ENCODE assay signal across 22 cellular contexts in genomic region chr13:68185767-68186166, GRCh38.
DNase-seq lines count a peak whose midpoint lies in the region; ATAC-seq, FAIRE-seq and TF ChIP-seq lines count a peak whose summit lies in the region.
"Had no signal": no experiment of that assay in that cellular context is flagged by ENCODE, and none has a peak within 500 bp of the region (broad histone marks: within the 10 kb centered on the region; RNA-seq: fewer than 3 reads in every experiment).

No MANE protein-coding gene starts in this region.

- ATAC-seq in GM19035 (IDR thresholded peaks at IDR 0.05; ENCODE audit: unreplicated experiment) (peak; percentile 73), HG03439 (IDR thresholded peaks at IDR 0.05; ENCODE audit: unreplicated experiment) (peak; percentile 81), HepG2 (no peak), left colon (no peak)
- ATAC-seq: left ventricle myocardium superior, T-helper 17 cell had no signal

- no peak overlapping the region for H3K27ac ChIP-seq in HepG2 (ENCODE audit: extremely low read length, insufficient read depth, low read length)
- H3K27ac ChIP-seq in coronary artery, result no peak overlapping the region
- H3K27ac ChIP-seq: GM23248, parathyroid adenoma, suprapubic skin had no signal

- POLR2A ChIA-PET in HepG2 (lab: Yijun Ruan, JAX), result no interaction called here

- in situ Hi-C loops in astrocyte of the spinal cord (cut with HindIII; ENCODE audit: low sequenced_read_pairs), result no loop called here
- in situ Hi-C loops in HepG2 (cut with HindIII; ENCODE audit: extremely low pct_ligation_motif_present, low pct_unique_long_range_greater_than_20kb), result no loop called here

- no peaks in the 10 kb centered on the region for H3K79me2 ChIP-seq in HepG2 (ENCODE audit: insufficient read depth, low read length)
- H3K79me2 ChIP-seq: parathyroid adenoma had no signal

- peaks cover 33% of the 10 kb centered on the region for H3K4me1 Mint-ChIP-seq in mesothelial cell of epicardium
- H3K4me1 Mint-ChIP-seq: central memory CD8-positive, alpha-beta T cell; T-helper 17 cell had no signal

- FAIRE-seq in HepG2 (lab: Jason Lieb, UNC), result no peak

- TF ChIP-seq CTCF in astrocyte of the spinal cord (IDR thresholded peaks at IDR 0.05; ENCODE audit: low read depth, low read length) (no peak), mesothelial cell of epicardium (IDR thresholded peaks at IDR 0.05; ENCODE audit: unreplicated experiment) (no peak), HepG2 (CRISPR knock-in tag; IDR thresholded peaks at IDR 0.05) (no peak), coronary artery (IDR thresholded peaks at IDR 0.05) (no peak)

- H4K20me1 ChIP-seq in HepG2 (ENCODE audit: insufficient read depth, low read length), result no peaks in the 10 kb centered on the region

- H3K36me3 ChIP-seq in HepG2 (replicated peaks in 1 of 2; ENCODE audit: control insufficient read depth in 1 of 2, insufficient read depth in 2 of 2, low read length in 2 of 2), result no peaks in the 10 kb centered on the region
- H3K36me3 ChIP-seq: MG63, suprapubic skin had no signal

- H2AFZ ChIP-seq in HepG2 (ENCODE audit: low read length), result no peak overlapping the region
- H2AFZ ChIP-seq: GM23248, parathyroid adenoma had no signal

- no TSS peak for BruUV-seq in HepG2 (replicated peaks; lab: Mats Ljungman, UMichigan)

- CTCF ChIA-PET in HepG2 (lab: Yijun Ruan, JAX; ENCODE audit: low intra/inter-chr PET ratio, low total read pairs), result no interaction called here

- no peak overlapping the region for H3K9ac ChIP-seq in HepG2 (ENCODE audit: insufficient read depth, low read depth, low read length)
- H3K9ac ChIP-seq: GM23248, parathyroid adenoma had no signal

- no peaks in the 10 kb centered on the region for H3K9me3 ChIP-seq in HepG2 (ENCODE audit: low read length)
- H3K9me3 ChIP-seq: MG63, suprapubic skin had no signal

- TF ChIP-seq POLR2A in HepG2 (IDR thresholded peaks at IDR 0.05; ENCODE audit: insufficient read depth in 1 of 2, low read depth in 2 of 2, low read length in 2 of 2), result no peak

- TF ChIP-seq EP300 in HepG2 (IDR thresholded peaks at IDR 0.05; ENCODE audit: low read depth in 2 of 2, low read length in 2 of 2), result no peak
- TF ChIP-seq EP300 in HepG2 (CRISPR knock-in tag; IDR thresholded peaks at IDR 0.05; ENCODE audit: borderline replicate concordance), result no peak

- no peaks in the 10 kb centered on the region for H3K27me3 ChIP-seq in HepG2 (ENCODE audit: control insufficient read depth in 1 of 2, insufficient read depth in 2 of 2, low read length in 2 of 2)
- H3K27me3 ChIP-seq: MG63, suprapubic skin had no signal

- H3K4me1 ChIP-seq in HepG2 (ENCODE audit: insufficient read depth, low read length), result no peaks in the 10 kb centered on the region
- H3K4me1 ChIP-seq: parathyroid adenoma, suprapubic skin had no signal

- H3K27ac Mint-ChIP-seq in mesothelial cell of epicardium, result peak overlapping the region; percentile 60
- H3K27ac Mint-ChIP-seq: activated T-helper 1 cell treated with anti-CD3 and anti-CD28 coated beads, Interleukin-12 subunit alpha, Interleukin-12 subunit beta, Interleukin-2, Interleukin-4 antibody, amounts not matched to agents 30 ng/mL and 10 ng/mL and 1 ng/mL, durations not matched to agents 14 hours and 24 hours and 36 hours; T-helper 17 cell had no signal

- whole genome bisulfite sequencing in HepG2 (ENCODE audit: low lambda C conversion rate), result 0% methylated on average over 1 of the region's 1 CpG

- peaks cover 7% of the 10 kb centered on the region for H3K9me3 Mint-ChIP-seq in mesothelial cell of epicardium

- H3K27me3 Mint-ChIP-seq in mesothelial cell of epicardium (ENCODE audit: low read depth), result no peaks in the 10 kb centered on the region
- H3K27me3 Mint-ChIP-seq: central memory CD8-positive, alpha-beta T cell; T-helper 17 cell had no signal

- peak; percentile 8 for DNase-seq in astrocyte of the spinal cord (ENCODE audit: low read depth, low spot score)
- no peak for DNase-seq in mesothelial cell of epicardium (ENCODE audit: low spot score in 2 of 2, unreplicated experiment in 2 of 2)
- no peak for DNase-seq in HepG2 (ENCODE audit: low spot score)
- DNase-seq in coronary artery (ENCODE audit: low spot score), result no peak
- no peak for DNase-seq in left colon
- DNase-seq in NCI-H2081 (lab: John Stamatoyannopoulos, UW), result no peak
- DNase-seq: activated CD4-positive, CD25-positive, alpha-beta regulatory T cell; activated CD8-positive, alpha-beta memory T cell treated with anti-CD3 and anti-CD28 coated beads for 24 hours; GM23248; left ventricle myocardium superior; MG63; NCI-H187 treated with DMSO at 0.1 percent for 48 hours; NCI-H446 treated with DMSO at 0.1 percent for 48 hours; stimulated activated CD4-positive, alpha-beta T cell treated with anti-CD3 and anti-CD28 coated beads, Interleukin-4, amount 100 ng/mL, for 24 hours; stimulated activated CD8-positive, alpha-beta memory T cell treated with anti-CD3 and anti-CD28 coated beads, Interleukin-4, amount 100 ng/mL, for 48 hours; T-helper 17 cell had no signal

- no peak overlapping the region for H3K4me3 ChIP-seq in astrocyte of the spinal cord (ENCODE audit: low read depth, low read length)
- H3K4me3 ChIP-seq in HepG2 (replicated peaks in 1 of 3; ENCODE audit: insufficient read depth in 1 of 3, low read depth in 2 of 3, low read length in 3 of 3), result no peak overlapping the region
- H3K4me3 ChIP-seq in coronary artery, result no peak overlapping the region
- H3K4me3 ChIP-seq: GM23248, MG63, suprapubic skin had no signal

- H3K36me3 Mint-ChIP-seq in mesothelial cell of epicardium, result no peaks in the 10 kb centered on the region

- H3K4me2 ChIP-seq in HepG2 (ENCODE audit: low read depth, low read length), result no peak overlapping the region

- intact Hi-C loops in HepG2 (cut with micrococcal nuclease; ENCODE audit: unreplicated experiment), result no loop called here
- intact Hi-C loops in left colon (cut with DNase I, micrococcal nuclease), result no loop called here

- no peak for TF ChIP-seq RAD21 in HepG2 (CRISPR knock-in tag; IDR thresholded peaks at IDR 0.05)

- H3K4me3 Mint-ChIP-seq in mesothelial cell of epicardium, result no peak overlapping the region
- H3K4me3 Mint-ChIP-seq: activated T-helper 1 cell treated with anti-CD3 and anti-CD28 coated beads, Interleukin-12 subunit alpha, Interleukin-12 subunit beta, Interleukin-2, Interleukin-4 antibody, amounts not matched to agents 30 ng/mL and 10 ng/mL and 1 ng/mL, durations not matched to agents 14 hours and 24 hours and 36 hours; central memory CD8-positive, alpha-beta T cell; T-helper 17 cell had no signal

TF ChIP-seq in HepG2, 621 proteins besides CTCF, POLR2A, EP300 and RAD21:
- TF ChIP-seq DR1 (CRISPR knock-in tag; IDR thresholded peaks at IDR 0.05) (no peak), ETS1 (CRISPR knock-in tag; IDR thresholded peaks at IDR 0.05) (no peak), NR2C2 (CRISPR knock-in tag; IDR thresholded peaks at IDR 0.05; ENCODE audit: borderline replicate concordance) (no peak)
TF ChIP-seq in HepG2: peak in this region for 0.

Comparison
In these comparisons a context has a peak if more than half of its experiments do, and no peak if none do; other contexts are left out.
1. ATAC-seq: peak in GM19035 (single experiment) and HG03439 (single experiment); none in HepG2 (single experiment) and left colon (single experiment).